Comparison of ENCODE assay signal across 1 cellular context in the genomic region with DNA sequence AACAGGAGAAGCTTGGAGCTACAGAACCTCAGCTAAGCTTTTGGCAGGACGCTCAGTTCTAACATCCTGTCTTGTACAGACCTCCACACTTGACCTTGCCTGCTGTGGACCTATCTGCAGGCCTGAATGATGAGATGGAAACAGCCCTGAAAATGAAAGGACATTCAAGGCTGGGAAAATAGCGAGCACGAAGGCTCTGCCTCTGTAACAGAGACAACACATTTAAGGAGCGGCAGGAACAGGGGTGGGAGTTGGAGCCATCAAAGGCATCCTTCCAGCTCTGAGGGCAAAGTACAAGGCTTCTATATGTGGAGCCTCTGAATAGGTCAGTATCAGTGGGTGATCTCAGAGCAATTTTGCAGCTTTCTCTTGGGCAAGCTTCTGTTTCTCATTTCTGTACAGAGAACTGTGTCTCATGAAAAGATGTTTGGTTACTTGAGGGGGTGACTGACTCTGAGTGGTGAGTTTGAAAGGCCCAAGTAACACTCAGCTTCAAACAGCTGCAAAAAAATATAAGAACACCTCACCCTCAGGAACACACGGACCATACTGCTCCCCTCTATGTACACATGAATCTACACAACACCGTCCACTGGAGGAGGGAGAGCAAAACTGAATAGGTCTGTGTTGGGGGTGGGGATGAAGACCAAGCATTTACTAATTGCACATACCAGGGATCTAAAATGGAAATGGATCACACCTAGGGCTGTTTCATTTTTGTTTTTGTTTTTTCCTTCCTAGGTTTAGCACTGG.
TF ChIP-seq lines count a peak whose summit lies in the region.

No MANE protein-coding gene starts in this region.

TF ChIP-seq in IMR-90, 13 proteins besides CTCF, POLR2A, EP300 and RAD21 (continued from another document):
- TF ChIP-seq, protein P1, sequence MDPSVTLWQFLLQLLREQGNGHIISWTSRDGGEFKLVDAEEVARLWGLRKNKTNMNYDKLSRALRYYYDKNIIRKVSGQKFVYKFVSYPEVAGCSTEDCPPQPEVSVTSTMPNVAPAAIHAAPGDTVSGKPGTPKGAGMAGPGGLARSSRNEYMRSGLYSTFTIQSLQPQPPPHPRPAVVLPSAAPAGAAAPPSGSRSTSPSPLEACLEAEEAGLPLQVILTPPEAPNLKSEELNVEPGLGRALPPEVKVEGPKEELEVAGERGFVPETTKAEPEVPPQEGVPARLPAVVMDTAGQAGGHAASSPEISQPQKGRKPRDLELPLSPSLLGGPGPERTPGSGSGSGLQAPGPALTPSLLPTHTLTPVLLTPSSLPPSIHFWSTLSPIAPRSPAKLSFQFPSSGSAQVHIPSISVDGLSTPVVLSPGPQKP (IDR thresholded peaks at IDR 0.05; ENCODE audit: borderline replicate concordance, low read depth, low read length), result no peak
- TF ChIP-seq, protein P2, sequence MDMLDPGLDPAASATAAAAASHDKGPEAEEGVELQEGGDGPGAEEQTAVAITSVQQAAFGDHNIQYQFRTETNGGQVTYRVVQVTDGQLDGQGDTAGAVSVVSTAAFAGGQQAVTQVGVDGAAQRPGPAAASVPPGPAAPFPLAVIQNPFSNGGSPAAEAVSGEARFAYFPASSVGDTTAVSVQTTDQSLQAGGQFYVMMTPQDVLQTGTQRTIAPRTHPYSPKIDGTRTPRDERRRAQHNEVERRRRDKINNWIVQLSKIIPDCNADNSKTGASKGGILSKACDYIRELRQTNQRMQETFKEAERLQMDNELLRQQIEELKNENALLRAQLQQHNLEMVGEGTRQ (IDR thresholded peaks at IDR 0.05; ENCODE audit: low read depth, low read length), result no peak
- TF ChIP-seq CHD1 (IDR thresholded peaks at IDR 0.05; ENCODE audit: low read depth, low read length), result no peak
- no peak for TF ChIP-seq MXI1 (IDR thresholded peaks at IDR 0.05; ENCODE audit: borderline replicate concordance, low read depth, low read length)
- TF ChIP-seq SMC3 (IDR thresholded peaks at IDR 0.05; ENCODE audit: low read depth, low read length), result no peak
- TF ChIP-seq BHLHE40 (IDR thresholded peaks at IDR 0.05; ENCODE audit: low read depth, low read length), result no peak
- no peak for TF ChIP-seq RCOR1 (IDR thresholded peaks at IDR 0.05; ENCODE audit: insufficient replicate concordance, low read length)
